ENCODE assay signal across 1 cellular context in the genomic region with DNA sequence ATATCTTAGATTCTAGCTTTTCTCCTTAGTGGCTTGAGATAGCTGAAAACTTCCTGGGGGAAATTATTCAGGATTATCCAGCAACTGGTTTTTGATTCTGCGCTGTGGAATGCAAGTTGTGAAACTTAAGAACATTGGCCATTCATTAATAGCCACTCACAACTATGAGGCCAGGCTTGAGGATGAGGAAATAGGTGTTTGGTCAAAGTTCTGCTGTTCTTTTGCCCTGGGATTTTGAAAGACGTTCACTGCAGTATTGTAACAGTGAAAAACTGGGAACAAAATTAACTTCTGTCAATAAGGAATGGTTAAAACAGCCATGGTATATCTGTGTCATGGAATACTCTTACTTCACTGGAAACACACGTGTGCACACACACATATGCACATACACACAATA.
TF ChIP-seq lines count a peak whose summit lies in the region.

No MANE protein-coding gene starts in this region.

TF ChIP-seq in liver, 16 proteins besides CTCF, POLR2A, EP300 and RAD21 (continued from another document):
- TF ChIP-seq TAF1 (conservative IDR thresholded peaks at IDR 0.05) (no peak), REST (IDR thresholded peaks at IDR 0.05) (peak; percentile 85), RXRA (IDR thresholded peaks at IDR 0.05) (peak; percentile 89 to 93), MAX (IDR thresholded peaks at IDR 0.05) (peak; percentile 83), FOXA1 (IDR thresholded peaks at IDR 0.05) (peak; percentile 93), GABPA (IDR thresholded peaks at IDR 0.05 in 1 of 2, conservative IDR thresholded peaks at IDR 0.05 in 1 of 2) (peak in 1 of 2 donors; percentile 57)
